Comparison of ENCODE assay signal across 1 cellular context in the genomic region with DNA sequence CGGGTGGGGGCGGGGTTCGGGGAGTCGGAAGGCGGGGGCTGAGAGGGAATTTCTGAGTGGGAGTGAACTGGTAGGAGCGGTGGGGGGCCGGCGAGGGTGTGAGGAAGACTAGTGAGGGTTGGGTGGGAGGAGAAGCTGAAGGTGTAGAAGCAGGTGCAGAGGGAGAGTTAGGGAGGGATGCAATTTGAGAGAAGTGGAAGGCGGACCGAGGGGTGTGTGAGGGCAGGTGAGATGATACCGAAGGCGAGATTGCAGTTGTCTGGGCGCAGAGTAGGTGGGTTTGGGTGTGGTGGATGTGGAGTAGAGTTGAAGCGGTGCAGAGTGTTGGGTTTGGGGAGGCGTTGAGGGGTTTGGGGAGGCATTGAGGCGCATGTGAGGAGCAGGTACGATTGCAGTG.
TF ChIP-seq lines count a peak whose summit lies in the region.

No MANE protein-coding gene starts in this region.

TF ChIP-seq in GM12878, 131 proteins besides CTCF, POLR2A, EP300 and RAD21 (continued from another document):
- TF ChIP-seq PRDM15 (CRISPR knock-in tag; IDR thresholded peaks at IDR 0.05) = no peak
- no peak for TF ChIP-seq LARP7 (IDR thresholded peaks at IDR 0.05)
TF ChIP-seq in GM12878: peak in this region for 12.
